ENCODE assay signal across 15 cellular contexts in genomic region chr13:34611678-34612077, GRCh38.
"Had no signal": no experiment of that assay in that cellular context is flagged by ENCODE, and none has a peak within 500 bp of the region (broad histone marks: within the 10 kb centered on the region; RNA-seq: fewer than 3 reads in every experiment).

No MANE protein-coding gene starts in this region.

- H3K36me3 Mint-ChIP-seq: stimulated activated effector memory CD8-positive, alpha-beta T cell treated with anti-CD3 and anti-CD28 coated beads, Interleukin-12 subunit alpha, Interleukin-12 subunit beta, amount 100 ng/mL, for 72 hours had no signal

- H3K4me3 Mint-ChIP-seq: activated CD4-positive, alpha-beta T cell treated with anti-CD3 and anti-CD28 coated beads, Interleukin-2, amount 10 ng/mL, durations not matched to agents 7 days and 5 days; activated naive CD4-positive, alpha-beta T cell treated with anti-CD3 and anti-CD28 coated beads for 36 hours; activated T-helper 17 cell treated with anti-CD3 and anti-CD28 coated beads, Interleukin-2, amount 50 U/mL, for 72 hours; stimulated activated effector memory CD8-positive, alpha-beta T cell treated with anti-CD3 and anti-CD28 coated beads, Interleukin-12 subunit alpha, Interleukin-12 subunit beta, amount 100 ng/mL, for 72 hours had no signal

- H3K9me3 Mint-ChIP-seq: activated naive CD4-positive, alpha-beta T cell treated with anti-CD3 and anti-CD28 coated beads for 36 hours had no signal

- H3K27me3 Mint-ChIP-seq: activated CD4-positive, alpha-beta T cell treated with anti-CD3 and anti-CD28 coated beads, Interleukin-2, amount 10 ng/mL, durations not matched to agents 7 days and 5 days had no signal

- H3K27ac Mint-ChIP-seq: activated CD4-positive, alpha-beta T cell treated with anti-CD3 and anti-CD28 coated beads, Interleukin-2, amount 10 ng/mL, durations not matched to agents 7 days and 5 days; activated naive CD4-positive, alpha-beta T cell treated with anti-CD3 and anti-CD28 coated beads for 36 hours; activated T-helper 17 cell treated with anti-CD3 and anti-CD28 coated beads, Interleukin-2, amount 50 U/mL, for 72 hours; progenitor cell of endocrine pancreas; stimulated activated effector memory CD8-positive, alpha-beta T cell treated with anti-CD3 and anti-CD28 coated beads, Interleukin-12 subunit alpha, Interleukin-12 subunit beta, amount 100 ng/mL, for 72 hours had no signal

- DNase-seq: activated CD4-positive, alpha-beta T cell treated with anti-CD3 and anti-CD28 coated beads, Interleukin-2, amount 10 ng/mL, durations not matched to agents 7 days and 5 days; activated CD4-positive, CD25-positive, alpha-beta regulatory T cell; activated CD8-positive, alpha-beta memory T cell treated with anti-CD3 and anti-CD28 coated beads for 24 hours; activated naive CD4-positive, alpha-beta T cell treated with anti-CD3 and anti-CD28 coated beads for 36 hours; adrenal gland; cerebellar nuclear complex; foreskin keratinocyte; head of caudate nucleus; right lobe of liver; T-helper 2 cell; trophoblast cell had no signal

- H3K4me1 Mint-ChIP-seq: activated CD4-positive, alpha-beta T cell treated with anti-CD3 and anti-CD28 coated beads, Interleukin-2, amount 10 ng/mL, durations not matched to agents 7 days and 5 days; activated T-helper 17 cell treated with anti-CD3 and anti-CD28 coated beads, Interleukin-2, amount 50 U/mL, for 72 hours; stimulated activated effector memory CD8-positive, alpha-beta T cell treated with anti-CD3 and anti-CD28 coated beads, Interleukin-12 subunit alpha, Interleukin-12 subunit beta, amount 100 ng/mL, for 72 hours had no signal

- ATAC-seq: activated T-helper 17 cell treated with anti-CD3 and anti-CD28 coated beads, Interleukin-2, amount 50 U/mL, for 72 hours; esophagus mucosa; foreskin keratinocyte; right lobe of liver; stimulated activated effector memory CD8-positive, alpha-beta T cell treated with anti-CD3 and anti-CD28 coated beads, Interleukin-12 subunit alpha, Interleukin-12 subunit beta, amount 100 ng/mL, for 72 hours had no signal
